13 cellular contexts compared by ENCODE assay signal in genomic region chr5:90612930-90613329, GRCh38. TPM values are rescaled to one million over a fixed set of nuclear protein-coding genes. Genes with fewer than 3 reads are reported as not detected.
A peak's percentile ranks its signal among the peaks of the same experiment; 100 is the strongest.
DNase-seq lines count a peak whose midpoint lies in the region; ATAC-seq and TF ChIP-seq lines count a peak whose summit lies in the region.
"Had no signal": no experiment of that assay in that cellular context is flagged by ENCODE, and none has a peak within 500 bp of the region (broad histone marks: within the 10 kb centered on the region; RNA-seq: fewer than 3 reads in every experiment).

No MANE protein-coding gene starts in this region.

- DNase-seq in psoas muscle: no peak
- DNase-seq in activated naive CD4-positive, alpha-beta T cell treated with anti-CD3 and anti-CD28 coated beads for 36 hours: no peak
- DNase-seq in NCI-H82 treated with DMSO at 0.1 percent for 48 hours (lab: John Stamatoyannopoulos, UW; ENCODE audit: unreplicated experiment): no peak
- no peak for DNase-seq in right cardiac atrium
- DNase-seq: CD8-positive, alpha-beta memory T cell; NCI-H1417; RPMI8226 had no signal

- 43 to 60% (median 53%) methylated on average over 1 of the region's 1 CpG for WGBS in psoas muscle, 3 donors
- 54% methylated on average over 1 of the region's 1 CpG for WGBS in right cardiac atrium

- intact Hi-C loops in dendritic cell treated with granulocyte-macrophage colony-stimulating factor and Interleukin-4, amounts not matched to agents 40 ng/mL and 50 ng/mL, for 4 days (cut with micrococcal nuclease): no loop called here
- intact Hi-C loops in psoas muscle (cut with DNase I): loop anchor here in 1 of 2 donors (10.0 kb wide), 1 partner anchor 158 kb away; no protein-coding TSS in a partner anchor
- intact Hi-C loops in activated naive CD4-positive, alpha-beta T cell treated with anti-CD3 and anti-CD28 coated beads for 36 hours (cut with micrococcal nuclease): no loop called here
- intact Hi-C loops in right cardiac atrium (cut with DNase I): no loop called here

- H3K9me3 ChIP-seq in psoas muscle (no peaks in the 10 kb centered on the region), right cardiac atrium (ENCODE audit: control insufficient read depth, low read length) (no peaks in the 10 kb centered on the region)
- H3K9me3 ChIP-seq: vagina had no signal

- no peaks in the 10 kb centered on the region for H3K36me3 Mint-ChIP-seq in dendritic cell treated with granulocyte-macrophage colony-stimulating factor and Interleukin-4, amounts not matched to agents 40 ng/mL and 50 ng/mL, for 4 days (ENCODE audit: low read depth)
- H3K36me3 Mint-ChIP-seq in activated naive CD4-positive, alpha-beta T cell treated with anti-CD3 and anti-CD28 coated beads for 36 hours (ENCODE audit: low read depth): no peaks in the 10 kb centered on the region
- H3K36me3 Mint-ChIP-seq: activated naive CD4-positive, alpha-beta T cell treated with anti-CD3 and anti-CD28 coated beads, Interleukin-2, amount 50 U/mL, for 72 hours; CD8-positive, alpha-beta memory T cell had no signal

- no peak for TF ChIP-seq CTCF in psoas muscle (IDR thresholded peaks at IDR 0.05)

- H3K27ac ChIP-seq in psoas muscle (no peak overlapping the region), right cardiac atrium (ENCODE audit: low read length) (no peak overlapping the region)
- H3K27ac ChIP-seq: vagina had no signal

- no peak overlapping the region for H3K4me3 Mint-ChIP-seq in dendritic cell treated with granulocyte-macrophage colony-stimulating factor and Interleukin-4, amounts not matched to agents 40 ng/mL and 50 ng/mL, for 4 days
- H3K4me3 Mint-ChIP-seq in activated naive CD4-positive, alpha-beta T cell treated with anti-CD3 and anti-CD28 coated beads for 36 hours: no peak overlapping the region

- H3K27me3 Mint-ChIP-seq in dendritic cell treated with granulocyte-macrophage colony-stimulating factor and Interleukin-4, amounts not matched to agents 40 ng/mL and 50 ng/mL, for 4 days: no peaks in the 10 kb centered on the region
- H3K27me3 Mint-ChIP-seq in activated naive CD4-positive, alpha-beta T cell treated with anti-CD3 and anti-CD28 coated beads for 36 hours (ENCODE audit: low read depth): peaks cover 9% of the 10 kb centered on the region

- H3K27ac Mint-ChIP-seq in dendritic cell treated with granulocyte-macrophage colony-stimulating factor and Interleukin-4, amounts not matched to agents 40 ng/mL and 50 ng/mL, for 4 days: peak overlapping the region; percentile 13
- no peak overlapping the region for H3K27ac Mint-ChIP-seq in activated naive CD4-positive, alpha-beta T cell treated with anti-CD3 and anti-CD28 coated beads for 36 hours
- H3K27ac Mint-ChIP-seq: activated naive CD4-positive, alpha-beta T cell treated with anti-CD3 and anti-CD28 coated beads, Interleukin-2, amount 50 U/mL, for 72 hours; CD8-positive, alpha-beta memory T cell had no signal

- H3K4me3 ChIP-seq in psoas muscle: no peak overlapping the region
- no peak overlapping the region for H3K4me3 ChIP-seq in right cardiac atrium (ENCODE audit: low read length)
- H3K4me3 ChIP-seq: vagina had no signal

- H3K9me3 Mint-ChIP-seq in dendritic cell treated with granulocyte-macrophage colony-stimulating factor and Interleukin-4, amounts not matched to agents 40 ng/mL and 50 ng/mL, for 4 days: no peaks in the 10 kb centered on the region
- no peaks in the 10 kb centered on the region for H3K9me3 Mint-ChIP-seq in activated naive CD4-positive, alpha-beta T cell treated with anti-CD3 and anti-CD28 coated beads for 36 hours
- H3K9me3 Mint-ChIP-seq: activated naive CD4-positive, alpha-beta T cell treated with anti-CD3 and anti-CD28 coated beads, Interleukin-2, amount 50 U/mL, for 72 hours; CD8-positive, alpha-beta memory T cell had no signal

- H3K27me3 ChIP-seq in psoas muscle (ENCODE audit: insufficient read depth in 3 of 3, low read length in 2 of 3): peaks cover 0 to 2% (median 0%) of the 10 kb centered on the region in 3 donors
- H3K27me3 ChIP-seq in right cardiac atrium (ENCODE audit: control insufficient read depth, insufficient read depth): no peaks in the 10 kb centered on the region
- H3K27me3 ChIP-seq: vagina had no signal

- peaks cover 20% of the 10 kb centered on the region for H3K4me1 Mint-ChIP-seq in dendritic cell treated with granulocyte-macrophage colony-stimulating factor and Interleukin-4, amounts not matched to agents 40 ng/mL and 50 ng/mL, for 4 days (ENCODE audit: low read depth)
- H3K4me1 Mint-ChIP-seq in activated naive CD4-positive, alpha-beta T cell treated with anti-CD3 and anti-CD28 coated beads for 36 hours (ENCODE audit: low read depth): peaks cover 4% of the 10 kb centered on the region

- CTCF ChIA-PET in activated naive CD4-positive, alpha-beta T cell treated with anti-CD3 and anti-CD28 coated beads for 36 hours (lab: Charles Lee): no interaction called here

- H3K4me1 ChIP-seq in psoas muscle: no peaks in the 10 kb centered on the region
- no peaks in the 10 kb centered on the region for H3K4me1 ChIP-seq in right cardiac atrium (ENCODE audit: control insufficient read depth, insufficient read depth, low read length)
- H3K4me1 ChIP-seq: vagina had no signal

- no peaks in the 10 kb centered on the region for H3K36me3 ChIP-seq in psoas muscle (ENCODE audit: insufficient read depth in 1 of 2, low read depth in 1 of 2)
- H3K36me3 ChIP-seq: vagina had no signal

- ATAC-seq in GM18867 (IDR thresholded peaks at IDR 0.05; ENCODE audit: unreplicated experiment): peak; percentile 97
- peak; percentile 97 for ATAC-seq in GM21576 (IDR thresholded peaks at IDR 0.05; ENCODE audit: unreplicated experiment)
- ATAC-seq in HG03135 (IDR thresholded peaks at IDR 0.05; ENCODE audit: unreplicated experiment): peak; percentile 95
- no peak for ATAC-seq in psoas muscle
- no peak for ATAC-seq in right cardiac atrium

RNA-seq across cellular contexts. Expression of gene ADGRV1, which starts 54.3 kb away (rescaled TPM):
- total RNA-seq in psoas muscle: under 1 TPM in 3 of 4 donors, not detected in 1; 0.06 to 0.83 (median 0.23) TPM
- under 1 TPM; 0.05 to 0.14 (median 0.08) TPM for polyA plus RNA-seq in psoas muscle
- not detected for total RNA-seq in activated naive CD4-positive, alpha-beta T cell treated with anti-CD3 and anti-CD28 coated beads for 36 hours
- 1 to 10 TPM in 1 of 4 donors, under 1 TPM in 3; 0.26 to 1.1 (median 0.52) TPM for total RNA-seq in right cardiac atrium
- 0.05 TPM for polyA plus RNA-seq in right cardiac atrium
- polyA plus RNA-seq: CD8-positive, alpha-beta memory T cell had no signal

Comparison
In these comparisons a context has a peak if more than half of its experiments do, and no peak if none do; other contexts are left out.
1. ATAC-seq: peak in GM18867 (single experiment), GM21576 (single experiment) and HG03135 (single experiment); none in psoas muscle (0 of 4) and right cardiac atrium (0 of 2).